ENCODE assay signal across 1 cellular context in genomic region chr12:6272300-6273208, GRCh38.
TF ChIP-seq lines count a peak whose summit lies in the region.

No MANE protein-coding gene starts in this region.

TF ChIP-seq in H1, 55 proteins besides CTCF, POLR2A, EP300 and RAD21 (continued from another document):
- TF ChIP-seq SRF (IDR thresholded peaks at IDR 0.05; ENCODE audit: low read depth, low read length) = no peak
- TF ChIP-seq MAX (IDR thresholded peaks at IDR 0.05) = no peak
- TF ChIP-seq CHD2 (IDR thresholded peaks at IDR 0.05; ENCODE audit: low read length) = no peak
- TF ChIP-seq JUND (IDR thresholded peaks at IDR 0.05; ENCODE audit: low read length) = no peak
